ENCODE assay signal across 8 cellular contexts in genomic region chr1:248872752-248873408, GRCh38. TPM values are rescaled to one million over a fixed set of nuclear protein-coding genes. Genes with fewer than 3 reads are reported as not detected.
DNase-seq lines count a peak whose midpoint lies in the region; ATAC-seq, FAIRE-seq and TF ChIP-seq lines count a peak whose summit lies in the region.

No MANE protein-coding gene starts in this region.

- peaks cover 33% of the 10 kb centered on the region for H3K27me3 Mint-ChIP-seq in neural crest cell (ENCODE audit: low read depth)

- no peaks in the 10 kb centered on the region for H3K27me3 ChIP-seq in NT2/D1 (ENCODE audit: insufficient read depth, insufficient read length)
- no peaks in the 10 kb centered on the region for H3K27me3 ChIP-seq in foreskin keratinocyte

- peaks cover 19% of the 10 kb centered on the region for H3K4me1 Mint-ChIP-seq in neural crest cell

- DNase-seq in DMS153 (lab: John Stamatoyannopoulos, UW) (peak; percentile 76), HPDE6-E6E7 (ENCODE audit: extremely low spot score) (peak; percentile 65), NT2/D1 (ENCODE audit: low read depth, low spot score) (peak; percentile 73), foreskin keratinocyte (peak; percentile 63 to 80), neural crest cell (ENCODE audit: low read depth, low spot score) (peak; percentile 50), urothelium cell line (ENCODE audit: low spot score) (peak; percentile 34)
- DNase-seq in activated T-helper 9 cell treated with anti-CD3 and anti-CD28 coated beads, Interleukin-2, amount 50 U/mL, for 16 hours (ENCODE audit: low read depth), result peak; percentile 26

- peak overlapping the region; percentile 95 for H3K27ac Mint-ChIP-seq in neural crest cell (ENCODE audit: unreplicated experiment)

- peak overlapping the region; percentile 45 for H3K27ac ChIP-seq in foreskin keratinocyte

- H3K9me3 ChIP-seq in NT2/D1 (ENCODE audit: insufficient read depth, low read length), result no peaks in the 10 kb centered on the region

- peaks cover 5% of the 10 kb centered on the region for H3K9me3 Mint-ChIP-seq in neural crest cell

- peak overlapping the region; percentile 92 for H3K9ac ChIP-seq in NT2/D1 (ENCODE audit: insufficient read length, low read depth)

- H3K36me3 Mint-ChIP-seq in neural crest cell (ENCODE audit: low read depth), result peaks cover 5% of the 10 kb centered on the region

- H3K36me3 ChIP-seq in NT2/D1 (ENCODE audit: insufficient read depth, insufficient read length, low read length), result no peaks in the 10 kb centered on the region

- H3K4me1 ChIP-seq in NT2/D1 (ENCODE audit: insufficient read depth, insufficient read length) (no peaks in the 10 kb centered on the region), foreskin keratinocyte (no peaks in the 10 kb centered on the region)

- peak overlapping the region; percentile 74 for H3K4me3 ChIP-seq in NT2/D1 (ENCODE audit: insufficient read length, low read depth)

- TF ChIP-seq CTCF in foreskin keratinocyte (conservative IDR thresholded peaks at IDR 0.05) (no peak), neural crest cell (conservative IDR thresholded peaks at IDR 0.05) (no peak)

- peak; percentile 44 for ATAC-seq in GM21381 (IDR thresholded peaks at IDR 0.05; ENCODE audit: unreplicated experiment)
- peak; percentile 63 for ATAC-seq in foreskin keratinocyte

- no peak for FAIRE-seq in urothelium cell line (lab: Jason Lieb, UNC)

- peak overlapping the region; percentile 96 for H3K4me3 Mint-ChIP-seq in neural crest cell

RNA-seq across cellular contexts. Expression of gene ZNF692, which starts 14.0 kb away (rescaled TPM):
- total RNA-seq in foreskin keratinocyte, result 26.2 and 27.3 TPM in 2 replicates
- 33.1 and 33.8 TPM in 2 replicates for polyA plus RNA-seq in foreskin keratinocyte
- total RNA-seq in neural crest cell, result 72.5 and 72.8 TPM in 2 replicates

RNA-seq across cellular contexts. Expression of gene PGBD2, which starts 33.2 kb away (rescaled TPM):
- total RNA-seq in foreskin keratinocyte (3.4 and 4.1 TPM in 2 replicates), neural crest cell (9.7 and 10.8 TPM in 2 replicates)
- polyA plus RNA-seq in foreskin keratinocyte, result 2.0 and 2.4 TPM in 2 replicates

RNA-seq across cellular contexts. Expression of gene ZNF672, which starts 34.9 kb away (rescaled TPM):
- total RNA-seq in foreskin keratinocyte, result 14.9 and 16.1 TPM in 2 replicates
- 13.3 and 15.9 TPM in 2 replicates for polyA plus RNA-seq in foreskin keratinocyte
- 44.4 and 46.8 TPM in 2 replicates for total RNA-seq in neural crest cell

RNA-seq across cellular contexts. Expression of gene SH3BP5L, which starts 47.2 kb away (rescaled TPM):
- total RNA-seq in foreskin keratinocyte (16.8 and 18.5 TPM in 2 replicates), neural crest cell (26.9 and 28.9 TPM in 2 replicates)
- polyA plus RNA-seq in foreskin keratinocyte, result 13.5 and 15.4 TPM in 2 replicates

Comparison
In these comparisons a context has a peak if more than half of its experiments do, and no peak if none do; other contexts are left out.
1. Peak in every context shown above with its lines: DNase-seq, ATAC-seq, H3K4me3 ChIP-seq and H3K27ac ChIP-seq.
2. DNase-seq: peak in every context shown above with its lines; median percentile 76 in DMS153; 73 in NT2/D1; 72 in foreskin keratinocyte; 65 in HPDE6-E6E7; 50 in neural crest cell; 34 in urothelium cell line; 26 in activated T-helper 9 cell treated with anti-CD3 and anti-CD28 coated beads, Interleukin-2, amount 50 U/mL, for 16 hours.